Comparison of ENCODE assay signal across 1 cellular context in the genomic region with DNA sequence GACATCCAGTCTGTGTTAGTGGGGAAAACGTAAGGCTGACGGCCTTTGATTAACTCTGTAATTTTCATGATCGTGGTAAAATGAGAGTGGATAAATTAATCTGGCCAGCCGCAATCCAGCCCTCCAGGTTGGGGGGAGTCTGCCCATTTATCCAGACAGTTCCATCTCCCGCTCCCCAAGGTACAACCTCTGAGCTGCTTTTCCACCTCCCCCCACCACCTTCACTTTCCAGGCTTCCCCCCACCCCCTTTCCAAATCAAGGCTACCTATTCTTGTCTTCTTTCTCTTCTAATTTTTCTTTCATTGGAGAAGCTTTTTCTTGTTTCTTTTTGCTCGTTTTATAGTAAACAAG.
TF ChIP-seq lines count a peak whose summit lies in the region.

No MANE protein-coding gene starts in this region.

TF ChIP-seq in H1, 55 proteins besides CTCF, POLR2A, EP300 and RAD21:
- TF ChIP-seq MAFK (IDR thresholded peaks at IDR 0.05; ENCODE audit: low read depth, low read length) (no peak), SIN3A (conservative IDR thresholded peaks at IDR 0.05 in 1 of 2, IDR thresholded peaks at IDR 0.05 in 1 of 2; ENCODE audit: low read depth in 1 of 2, low read length in 2 of 2) (0 out of 4 replicates have a peak, but pooled peaks of 1 of the 2 experiments have one; percentile 33), SRF (IDR thresholded peaks at IDR 0.05; ENCODE audit: low read depth, low read length) (no peak), ASH2L (IDR thresholded peaks at IDR 0.05; ENCODE audit: low read length) (no peak), KDM1A (IDR thresholded peaks at IDR 0.05; ENCODE audit: borderline replicate concordance, low read length) (no peak)
